ENCODE assay signal across 25 cellular contexts in genomic region chr18:23094411-23095165, GRCh38. TPM values are rescaled to one million over a fixed set of nuclear protein-coding genes. Genes with fewer than 3 reads are reported as not detected.
DNase-seq lines count a peak whose midpoint lies in the region; FAIRE-seq and TF ChIP-seq lines count a peak whose summit lies in the region.
"Had no signal": no experiment of that assay in that cellular context is flagged by ENCODE, and none has a peak within 500 bp of the region (broad histone marks: within the 10 kb centered on the region; RNA-seq: fewer than 3 reads in every experiment).

No MANE protein-coding gene starts in this region.

- H3K23me2 ChIP-seq in H1 (ENCODE audit: low read depth, low read length) = no peaks in the 10 kb centered on the region; the same call in 1 of the 2 replicates

- peak overlapping the region; percentile 73 for H4K91ac ChIP-seq in H1 (replicated peaks; ENCODE audit: insufficient read length, low read length)

- H2AK5ac ChIP-seq in H1 (ENCODE audit: low read depth, low read length) = no peak overlapping the region

- peaks cover 15% of the 10 kb centered on the region for H3K4me1 ChIP-seq in ACC112 (ENCODE audit: control insufficient read depth, insufficient read depth, low read length, unreplicated experiment)
- peaks cover 13% of the 10 kb centered on the region for H3K4me1 ChIP-seq in HUES64 (ENCODE audit: insufficient read depth, low read length)
- peaks cover 4 to 13% (median 7%) of the 10 kb centered on the region in 4 experiments; a peak in 5 of 7 replicates for H3K4me1 ChIP-seq in H1 (replicated peaks in 1 of 4; ENCODE audit: control insufficient read depth in 3 of 4, insufficient read depth in 4 of 4, low read length in 3 of 4)
- peaks cover 11% of the 10 kb centered on the region for H3K4me1 ChIP-seq in neural progenitor cell
- H3K4me1 ChIP-seq: HAP-1 had no signal

- peak overlapping the region; percentile 46; the same call in 1 of the 2 replicates for H2BK12ac ChIP-seq in H1 (ENCODE audit: low read depth, low read length)

- CTCF ChIA-PET in H1 (lab: Charles Lee; ENCODE audit: partially characterized antibody) = interaction anchor here (1.2 to 2.7 kb wide), 3 partner anchors 17 to 62 kb away, joined by 3 to 6 read pairs (median 3); no protein-coding TSS in a partner anchor

- H3K27me3 Mint-ChIP-seq in neural progenitor cell (ENCODE audit: insufficient read depth, low read depth) = peaks cover 40% of the 10 kb centered on the region

- POLR2A ChIA-PET in H1 (lab: Charles Lee; ENCODE audit: partially characterized antibody) = interaction anchor here (1.6 kb wide), 1 partner anchor 39 kb away, joined by 4 read pairs; no protein-coding TSS in a partner anchor

- no peak for TF ChIP-seq RAD21 in H1 (IDR thresholded peaks at IDR 0.05 in 1 of 2, conservative IDR thresholded peaks at IDR 0.05 in 1 of 2; ENCODE audit: low read depth in 2 of 2, low read length in 2 of 2)

- no peak overlapping the region for H4K5ac ChIP-seq in H1 (ENCODE audit: insufficient read length, low read depth, low read length)

- H3K56ac ChIP-seq in H1 (replicated peaks; ENCODE audit: insufficient read length, low read depth, low read length) = no peak overlapping the region

- no peak overlapping the region for H2BK15ac ChIP-seq in H1 (ENCODE audit: low read length)

- no peak for TF ChIP-seq POLR2A in H1 (IDR thresholded peaks at IDR 0.05; ENCODE audit: control extremely low read depth in 1 of 2, low read depth in 2 of 2, low read length in 2 of 2)

- 27% methylated on average over 18 of the region's 18 CpGs for WGBS in HUES64
- WGBS in H1 (ENCODE audit: extremely low coverage in 1 of 2, insufficient coverage in 1 of 2, insufficient read length in 1 of 2, insufficient replicate concordance in 2 of 2, low coverage in 1 of 2, low lambda C conversion rate in 2 of 2, missing lambda C conversion rate in 1 of 2), 2 experiments = 48% methylated on average over 18 of the region's 18 CpGs; no CpG with 5 or more reads in 1 of the 2 experiments

- H2BK20ac ChIP-seq in H1 (ENCODE audit: low read length) = no peak overlapping the region

- H3K27ac Mint-ChIP-seq in neural progenitor cell = no peak overlapping the region
- H3K27ac Mint-ChIP-seq: activated naive CD4-positive, alpha-beta T cell treated with anti-CD3 and anti-CD28 coated beads for 36 hours had no signal

- H3K4me1 Mint-ChIP-seq in neural progenitor cell = peaks cover 24% of the 10 kb centered on the region

- peaks cover 16% of the 10 kb centered on the region for H3F3A ChIP-seq in neural progenitor cell (ENCODE audit: low read depth)

- peak overlapping the region; percentile 14 for H2BK120ac ChIP-seq in H1 (replicated peaks; ENCODE audit: low read depth, low read length)

- no peak overlapping the region for H4K8ac ChIP-seq in H1 (ENCODE audit: extremely low read depth, insufficient read depth, low read length)

- no peak overlapping the region for H3K14ac ChIP-seq in H1 (ENCODE audit: insufficient read length)

- TF ChIP-seq EP300 in H1 (IDR thresholded peaks at IDR 0.05; ENCODE audit: borderline replicate concordance in 1 of 2, low read depth in 2 of 2, low read length in 2 of 2) = no peak

- H3K4ac ChIP-seq in H1 (replicated peaks; ENCODE audit: insufficient read length, low read depth, low read length) = peak overlapping the region; percentile 53

- no peak overlapping the region for H3K27ac ChIP-seq in ACC112 (ENCODE audit: low read depth, low read length)
- H3K27ac ChIP-seq in HUES64 (ENCODE audit: low read depth, low read length) = peak overlapping the region; percentile 20; the same call in 1 of the 2 replicates
- H3K27ac ChIP-seq in H1 (ENCODE audit: low read depth, low read length) = no peak overlapping the region
- H3K27ac ChIP-seq in neural progenitor cell = no peak overlapping the region
- H3K27ac ChIP-seq: BLaER1 treated with 17β-estradiol and CSF1 and Interleukin-3, amounts not matched to agents 10 nM and 100 nM; epithelial cell of prostate; heart left ventricle; upper lobe of left lung had no signal

- peak overlapping the region; percentile 36 for H3K4me3 Mint-ChIP-seq in neural progenitor cell
- H3K4me3 Mint-ChIP-seq: activated naive CD4-positive, alpha-beta T cell treated with anti-CD3 and anti-CD28 coated beads for 36 hours had no signal

- H3K9ac ChIP-seq in HUES64 (ENCODE audit: low read depth, low read length) (no peak overlapping the region), H1 (replicated peaks in 1 of 4; ENCODE audit: extremely low read depth in 1 of 4, low read depth in 3 of 4, low read length in 3 of 4) (no peak overlapping the region), neural progenitor cell (no peak overlapping the region)
- H3K9ac ChIP-seq: BLaER1 treated with 17β-estradiol and CSF1 and Interleukin-3, amounts not matched to agents 10 nM and 100 nM had no signal

- H3K9me3 ChIP-seq in HUES64 (ENCODE audit: insufficient read depth, low read depth, low read length) = no peaks in the 10 kb centered on the region
- no peaks in the 10 kb centered on the region for H3K9me3 ChIP-seq in H1 (ENCODE audit: insufficient read depth in 2 of 2, low read depth in 1 of 2, low read length in 1 of 2)
- H3K9me3 ChIP-seq in neural progenitor cell (ENCODE audit: low read depth) = no peaks in the 10 kb centered on the region
- H3K9me3 ChIP-seq: HAP-1, heart left ventricle, MG63, mucosa of descending colon, upper lobe of left lung had no signal

- H3K4me2 ChIP-seq in H1 (ENCODE audit: insufficient read depth in 1 of 2, low read depth in 2 of 2, low read length in 2 of 2) (peak overlapping the region; percentile 52 to 59; a peak in 3 of 4 replicates), neural progenitor cell (peak overlapping the region; percentile 33)
- H3K4me2 ChIP-seq: BLaER1 treated with 17β-estradiol and CSF1 and Interleukin-3, amounts not matched to agents 10 nM and 100 nM had no signal

- H3K79me1 ChIP-seq in H1 (ENCODE audit: low read depth, low read length) = no peaks in the 10 kb centered on the region

- H3K27me3 ChIP-seq in ACC112 (ENCODE audit: insufficient read depth, low read length) (no peaks in the 10 kb centered on the region), HUES64 (ENCODE audit: insufficient read depth, low read length) (0 out of 2 replicates have a peak, but pooled peaks cover 3% of the 10 kb centered on the region), H1 (replicated peaks in 1 of 4; ENCODE audit: control insufficient read depth in 3 of 4, extremely low read depth in 1 of 4, insufficient read depth in 3 of 4, low read length in 3 of 4) (no peaks in the 10 kb centered on the region), neural progenitor cell (peaks cover 48% of the 10 kb centered on the region)
- H3K27me3 ChIP-seq: BLaER1 treated with 17β-estradiol and CSF1 and Interleukin-3, amounts not matched to agents 10 nM and 100 nM; MG63; upper lobe of left lung had no signal

- peak overlapping the region; percentile 38; the same call in 1 of the 2 replicates for H2BK5ac ChIP-seq in H1 (ENCODE audit: low read depth, low read length)

- H3K4me3 ChIP-seq in ACC112 (ENCODE audit: low read depth, low read length) (no peak overlapping the region), HUES64 (ENCODE audit: low read length) (no peak overlapping the region), H1 (ENCODE audit: extremely low read depth in 1 of 4, insufficient read depth in 2 of 4, low read depth in 3 of 4, low read length in 4 of 4) (peak overlapping the region in 1 of 4 experiments; percentile 29; a peak in 1 of 8 replicates), neural progenitor cell (no peak overlapping the region)
- H3K4me3 ChIP-seq: BLaER1 treated with 17β-estradiol and CSF1 and Interleukin-3, amounts not matched to agents 10 nM and 100 nM; HAP-1; heart left ventricle; K562; MG63; mucosa of descending colon; upper lobe of left lung had no signal

- TF ChIP-seq CTCF in H1 (IDR thresholded peaks at IDR 0.05; ENCODE audit: control extremely low read depth in 1 of 3, insufficient read depth in 1 of 3, low read depth in 1 of 3, low read length in 3 of 3) (no peak), neural progenitor cell (IDR thresholded peaks at IDR 0.05) (no peak)

- H3K23ac ChIP-seq in H1 (ENCODE audit: insufficient read length) = no peak overlapping the region

- peak overlapping the region; percentile 64 for H2AFZ ChIP-seq in ACC112 (ENCODE audit: low read length, unreplicated experiment)
- peak overlapping the region; percentile 37; the same call in 1 of the 2 replicates for H2AFZ ChIP-seq in H1 (ENCODE audit: low read length)
- no peak overlapping the region for H2AFZ ChIP-seq in neural progenitor cell (replicated peaks)

- peak in 1 of 2 experiments; percentile 56 for DNase-seq in H1 (ENCODE audit: low read depth in 1 of 2, low spot score in 2 of 2)
- DNase-seq in neural progenitor cell (ENCODE audit: low spot score) = peak; percentile 68
- no peak for DNase-seq in NCI-H1092 (lab: John Stamatoyannopoulos, UW)
- no peak for DNase-seq in SIG-M5 treated with dmso at 0.1 percent for 504 hours (lab: John Stamatoyannopoulos, UW; ENCODE audit: unreplicated experiment)
- DNase-seq in NCI-H1694 (lab: John Stamatoyannopoulos, UW) = no peak
- DNase-seq in G401 (ENCODE audit: low spot score) = no peak
- DNase-seq: activated CD4-positive, alpha-beta T cell treated with anti-CD3 and anti-CD28 coated beads for 4 hours; activated naive CD4-positive, alpha-beta T cell treated with anti-CD3 and anti-CD28 coated beads for 36 hours; activated T-cell treated with anti-CD3 and anti-CD28 coated beads, Interleukin-2, amount 50 U/mL, for 48 hours; aorta; central memory CD4-positive, alpha-beta T cell; heart left ventricle; MG63; mucosa of descending colon; NCI-H1417 treated with DMSO at 0.1 percent for 48 hours; NCI-H526 treated with DMSO at 0.1 percent for 48 hours; stimulated activated CD4-positive, alpha-beta T cell treated with anti-CD3 and anti-CD28 coated beads, Interleukin-15, amount 100 ng/mL, for 24 hours; upper lobe of left lung had no signal

- H3K36me3 ChIP-seq in ACC112 (ENCODE audit: insufficient read depth, low read length) (no peaks in the 10 kb centered on the region), HUES64 (ENCODE audit: insufficient read depth, low read length) (no peaks in the 10 kb centered on the region), H1 (ENCODE audit: control insufficient read depth in 2 of 4, insufficient read depth in 4 of 4, low read length in 3 of 4) (no peaks in the 10 kb centered on the region), neural progenitor cell (no peaks in the 10 kb centered on the region)
- H3K36me3 ChIP-seq: BLaER1 treated with 17β-estradiol and CSF1 and Interleukin-3, amounts not matched to agents 10 nM and 100 nM; HAP-1; heart left ventricle; MG63; upper lobe of left lung had no signal

- H3K9me3 Mint-ChIP-seq in neural progenitor cell = peaks cover 11% of the 10 kb centered on the region
- H3K9me3 Mint-ChIP-seq: activated naive CD4-positive, alpha-beta T cell treated with anti-CD3 and anti-CD28 coated beads for 36 hours had no signal

- in situ Hi-C loops in G401 (cut with HindIII; ENCODE audit: low sequenced_read_pairs) = no loop called here

- H3K79me2 ChIP-seq in ACC112 (ENCODE audit: control insufficient read depth, insufficient read depth, low read length, unreplicated experiment) (no peaks in the 10 kb centered on the region), H1 (ENCODE audit: control insufficient read depth in 1 of 2, insufficient read depth in 2 of 2, low read length in 2 of 2) (no peaks in the 10 kb centered on the region), neural progenitor cell (ENCODE audit: low read depth) (no peaks in the 10 kb centered on the region)

- no peaks in the 10 kb centered on the region for H3K36me3 Mint-ChIP-seq in neural progenitor cell

- H4K20me1 ChIP-seq in H1 (replicated peaks in 1 of 2; ENCODE audit: control insufficient read depth in 1 of 2, insufficient read depth in 2 of 2, low read length in 2 of 2) (no peaks in the 10 kb centered on the region), neural progenitor cell (ENCODE audit: low read depth) (peaks cover 10% of the 10 kb centered on the region)
- H4K20me1 ChIP-seq: BLaER1 treated with 17β-estradiol and CSF1 and Interleukin-3, amounts not matched to agents 10 nM and 100 nM had no signal

- FAIRE-seq in H1 (lab: Jason Lieb, UNC) = peak; percentile 80
- FAIRE-seq: islet of Langerhans, K562 had no signal

- H3K18ac ChIP-seq in H1 (ENCODE audit: extremely low read depth, low read length) = peak overlapping the region; percentile 49; the same call in 1 of the 2 replicates

RNA-seq across cellular contexts. Expression of gene CABLES1, which starts 40.7 kb away (rescaled TPM):
- polyA plus RNA-seq in HUES64 (2013, experiment 1 of 2) = 10.4 TPM
- 10.8 TPM for polyA plus RNA-seq in HUES64 (2013, experiment 2 of 2)
- total RNA-seq in H1 (2021; fragmentation: NEBNext Ultra II Directional; extraction: Animal tissue kit (Norgen Biotek cat#: 25700)) = 26.4 and 28.0 TPM in 2 replicates
- polyA plus RNA-seq in H1 (2011; rRNA removed) = 8.3 and 9.2 TPM in 2 replicates
- 9.1 TPM for polyA plus RNA-seq in H1 (2011; cell fraction: cytosol; rRNA removed)
- 17.4 TPM for polyA plus RNA-seq in H1 (2011; cell fraction: nucleus; rRNA removed)
- polyA plus RNA-seq in H1 (2012, experiment 1 of 2) = 15.3 to 18.2 TPM (median 16.6 TPM) in 4 replicates
- polyA plus RNA-seq in H1 (2012, experiment 2 of 2) = 11.8 TPM
- 11.0 TPM for polyA plus RNA-seq in H1 (2013, experiment 1 of 2)
- polyA plus RNA-seq in H1 (2013, experiment 2 of 2) = 9.9 TPM
- 13.6 and 21.1 TPM in 2 replicates for polyA minus RNA-seq in H1 (2011; rRNA and poly(A)+ RNA removed)
- polyA minus RNA-seq in H1 (2011; cell fraction: cytosol; rRNA and poly(A)+ RNA removed) = 15.0 TPM
- 27.9 TPM for polyA minus RNA-seq in H1 (2011; cell fraction: nucleus; rRNA and poly(A)+ RNA removed)
- total RNA-seq in neural progenitor cell (ENCODE audit: low replicate concordance) = 2.8 and 3.7 TPM in 2 replicates
- 8.9 and 11.8 TPM in 2 replicates for total RNA-seq in G401 (2014; rRNA removed; shearing (Covaris generic))
